11 cellular contexts compared by ENCODE assay signal in genomic region chr1:12863131-12863880, GRCh38. TPM values are rescaled to one million over a fixed set of nuclear protein-coding genes. Genes with fewer than 3 reads are reported as not detected.
"Had no signal": no experiment of that assay in that cellular context is flagged by ENCODE, and none has a peak within 500 bp of the region (broad histone marks: within the 10 kb centered on the region; RNA-seq: fewer than 3 reads in every experiment).

No MANE protein-coding gene starts in this region.

RNA-seq across cellular contexts. Expression of gene PRAMEF2, which starts 6.4 kb away (rescaled TPM):
- total RNA-seq: OCI-LY7, PC-3, PC-9, Peyer's patch, Right ventricle myocardium inferior, Right ventricle myocardium superior, RPMI7951, SJCRH30, SJSA1, SK-MEL-5, T-cell had no signal

RNA-seq across cellular contexts. Expression of gene HNRNPCL1, which starts 14.8 kb away (rescaled TPM):
- total RNA-seq: OCI-LY7, PC-3, PC-9, Peyer's patch, Right ventricle myocardium inferior, Right ventricle myocardium superior, SJCRH30, SJSA1, SK-MEL-5, T-cell had no signal

RNA-seq across cellular contexts. Expression of gene PRAMEF4, which starts 22.7 kb away (rescaled TPM):
- total RNA-seq: OCI-LY7, PC-3, PC-9, Peyer's patch, Right ventricle myocardium inferior, Right ventricle myocardium superior, RPMI7951, SJCRH30, SJSA1, SK-MEL-5, T-cell had no signal

RNA-seq across cellular contexts. Expression of gene PRAMEF11, which starts 32.1 kb away (rescaled TPM):
- total RNA-seq: OCI-LY7, PC-3, PC-9, Peyer's patch, Right ventricle myocardium inferior, Right ventricle myocardium superior, RPMI7951, SJCRH30, SJSA1, SK-MEL-5, T-cell had no signal

RNA-seq across cellular contexts. Expression of gene PRAMEF10, which starts 34.8 kb away (rescaled TPM):
- total RNA-seq: OCI-LY7, PC-3, PC-9, Peyer's patch, Right ventricle myocardium inferior, Right ventricle myocardium superior, RPMI7951, SJCRH30, SJSA1, SK-MEL-5, T-cell had no signal
